Comparison of ENCODE assay signal across 11 cellular contexts in genomic region chr3:5198313-5198677, GRCh38. TPM values are rescaled to one million over a fixed set of nuclear protein-coding genes. Genes with fewer than 3 reads are reported as not detected.
DNase-seq lines count a peak whose midpoint lies in the region; ATAC-seq and TF ChIP-seq lines count a peak whose summit lies in the region.
"Had no signal": no experiment of that assay in that cellular context is flagged by ENCODE, and none has a peak within 500 bp of the region (broad histone marks: within the 10 kb centered on the region; RNA-seq: fewer than 3 reads in every experiment).

No MANE protein-coding gene starts in this region.

- intact Hi-C loops in Panc1 (cut with micrococcal nuclease; ENCODE audit: unreplicated experiment), result no loop called here

- DNase-seq in T-helper 1 cell (no peak), Panc1 (ENCODE audit: low read depth, low spot score) (no peak), GM03348 (ENCODE audit: low spot score) (no peak), NK-92 (lab: John Stamatoyannopoulos, UW; ENCODE audit: unreplicated experiment) (no peak)
- DNase-seq in effector memory CD4-positive, alpha-beta T cell, result no peak
- DNase-seq in stimulated activated naive B cell treated with anti-CD40 and anti-IgM and Interleukin-4, amounts not matched to agents 10 μg/mL and 1 μg/mL and 100 μg/mL, for 72 hours, result no peak
- DNase-seq: NCI-H526 treated with DMSO at 0.1 percent for 48 hours, occipital lobe had no signal

- BruUV-seq in Panc1 (replicated peaks; lab: Mats Ljungman, UMichigan), result no TSS peak

- no peak for TF ChIP-seq CTCF in Panc1 (IDR thresholded peaks at IDR 0.05)

- H3K27me3 Mint-ChIP-seq in T-helper 1 cell treated with Interleukin-12 subunit alpha and Interleukin-12 subunit beta and Interleukin-4 antibody, amounts not matched to agents 30 μg/mL and 1 μg/mL, for 36 hours (ENCODE audit: low read depth), result no peaks in the 10 kb centered on the region
- H3K27me3 Mint-ChIP-seq in stimulated activated naive B cell treated with anti-CD40 and anti-IgM and Interleukin-4, amounts not matched to agents 10 μg/mL and 1 μg/mL and 100 μg/mL, for 72 hours, result no peaks in the 10 kb centered on the region

- H3K4me1 Mint-ChIP-seq in T-helper 1 cell treated with Interleukin-12 subunit alpha and Interleukin-12 subunit beta and Interleukin-4 antibody, amounts not matched to agents 30 μg/mL and 1 μg/mL, for 36 hours (ENCODE audit: low read depth), result peaks cover 74% of the 10 kb centered on the region
- H3K4me1 Mint-ChIP-seq in stimulated activated naive B cell treated with anti-CD40 and anti-IgM and Interleukin-4, amounts not matched to agents 10 μg/mL and 1 μg/mL and 100 μg/mL, for 72 hours, result peaks cover 60 to 93% of the 10 kb centered on the region in 2 donors

- no peaks in the 10 kb centered on the region for H3K27me3 ChIP-seq in Panc1 (ENCODE audit: control insufficient read depth, insufficient read depth, low read length)
- no peaks in the 10 kb centered on the region for H3K27me3 ChIP-seq in effector memory CD4-positive, alpha-beta T cell (replicated peaks; ENCODE audit: control insufficient read depth, insufficient read depth, low read length, poor library complexity, severe bottlenecking)
- H3K27me3 ChIP-seq: cardiac muscle cell had no signal

- H3K9me3 Mint-ChIP-seq in T-helper 1 cell treated with Interleukin-12 subunit alpha and Interleukin-12 subunit beta and Interleukin-4 antibody, amounts not matched to agents 30 μg/mL and 1 μg/mL, for 36 hours, result no peaks in the 10 kb centered on the region
- H3K9me3 Mint-ChIP-seq in stimulated activated naive B cell treated with anti-CD40 and anti-IgM and Interleukin-4, amounts not matched to agents 10 μg/mL and 1 μg/mL and 100 μg/mL, for 72 hours, result peaks cover 0 to 4% of the 10 kb centered on the region in 2 donors

- POLR2A ChIA-PET in Panc1 (lab: Charles Lee), result no interaction called here

- H3K27ac ChIP-seq in Panc1 (ENCODE audit: low read length), result peak overlapping the region; percentile 61; the same call in 1 of the 2 replicates
- peak overlapping the region; percentile 71 for H3K27ac ChIP-seq in effector memory CD4-positive, alpha-beta T cell (ENCODE audit: insufficient read depth, low read length, poor library complexity, severe bottlenecking)
- H3K27ac ChIP-seq: cardiac muscle cell had no signal

- no peak overlapping the region for H3K4me3 ChIP-seq in Panc1 (ENCODE audit: low read depth in 2 of 2, low read length in 2 of 2)
- no peak overlapping the region for H3K4me3 ChIP-seq in effector memory CD4-positive, alpha-beta T cell (ENCODE audit: insufficient read depth, low read depth, low read length, poor library complexity, severe bottlenecking)
- H3K4me3 ChIP-seq: cardiac muscle cell had no signal

- peaks cover 12% of the 10 kb centered on the region; the same call in 1 of the 2 replicates for H3K4me1 ChIP-seq in Panc1 (ENCODE audit: control insufficient read depth, insufficient read depth, low read length)
- H3K4me1 ChIP-seq in effector memory CD4-positive, alpha-beta T cell (ENCODE audit: control insufficient read depth, insufficient read depth, low read length, poor library complexity, severe bottlenecking), result peaks cover 50% of the 10 kb centered on the region

- CTCF ChIA-PET in Panc1 (lab: Charles Lee), result no interaction called here

- no peak for ATAC-seq in Panc1
- ATAC-seq in stimulated activated naive B cell treated with anti-CD40 and anti-IgM and Interleukin-4, amounts not matched to agents 10 μg/mL and 1 μg/mL and 100 μg/mL, for 72 hours (replicated peaks), result no peak
- ATAC-seq in GM21515 (IDR thresholded peaks at IDR 0.05; ENCODE audit: unreplicated experiment), result no peak

- H3K27ac Mint-ChIP-seq in T-helper 1 cell treated with Interleukin-12 subunit alpha and Interleukin-12 subunit beta and Interleukin-4 antibody, amounts not matched to agents 30 μg/mL and 1 μg/mL, for 36 hours, result peak overlapping the region; percentile 97
- H3K27ac Mint-ChIP-seq in stimulated activated naive B cell treated with anti-CD40 and anti-IgM and Interleukin-4, amounts not matched to agents 10 μg/mL and 1 μg/mL and 100 μg/mL, for 72 hours, result peak overlapping the region; percentile 97

- peak overlapping the region; percentile 68 for H3K4me3 Mint-ChIP-seq in T-helper 1 cell treated with Interleukin-12 subunit alpha and Interleukin-12 subunit beta and Interleukin-4 antibody, amounts not matched to agents 30 μg/mL and 1 μg/mL, for 36 hours
- H3K4me3 Mint-ChIP-seq in stimulated activated naive B cell treated with anti-CD40 and anti-IgM and Interleukin-4, amounts not matched to agents 10 μg/mL and 1 μg/mL and 100 μg/mL, for 72 hours, result peak overlapping the region; percentile 43 to 69

- peaks cover 71% of the 10 kb centered on the region for H3K36me3 Mint-ChIP-seq in T-helper 1 cell treated with Interleukin-12 subunit alpha and Interleukin-12 subunit beta and Interleukin-4 antibody, amounts not matched to agents 30 μg/mL and 1 μg/mL, for 36 hours (ENCODE audit: low read depth)
- peaks cover 66 to 85% of the 10 kb centered on the region in 2 donors for H3K36me3 Mint-ChIP-seq in stimulated activated naive B cell treated with anti-CD40 and anti-IgM and Interleukin-4, amounts not matched to agents 10 μg/mL and 1 μg/mL and 100 μg/mL, for 72 hours

- H3K36me3 ChIP-seq in Panc1 (ENCODE audit: control insufficient read depth, insufficient read depth, low read length), result peaks cover 5% of the 10 kb centered on the region; the same call in 1 of the 2 replicates
- H3K36me3 ChIP-seq in effector memory CD4-positive, alpha-beta T cell (ENCODE audit: control insufficient read depth, insufficient read depth, low read length), result peaks cover 22% of the 10 kb centered on the region

- in situ Hi-C loops in Panc1 (cut with HindIII; ENCODE audit: low pct_unique_long_range_greater_than_20kb, low sequenced_read_pairs), result no loop called here

- H3K9me3 ChIP-seq in Panc1 (ENCODE audit: control insufficient read depth, insufficient read depth, low read depth, low read length), result no peaks in the 10 kb centered on the region
- no peaks in the 10 kb centered on the region for H3K9me3 ChIP-seq in effector memory CD4-positive, alpha-beta T cell (ENCODE audit: control insufficient read depth, low read length)

RNA-seq across cellular contexts. Expression of gene EDEM1, which starts 10.8 kb away (rescaled TPM):
- total RNA-seq in Panc1 (2021; ENCODE audit: unreplicated experiment), result 44.6 TPM
- 14.6 TPM for polyA plus RNA-seq in Panc1 (2012; ENCODE audit: insufficient read length)
